Comparison of ENCODE assay signal across 8 cellular contexts in the genomic region with DNA sequence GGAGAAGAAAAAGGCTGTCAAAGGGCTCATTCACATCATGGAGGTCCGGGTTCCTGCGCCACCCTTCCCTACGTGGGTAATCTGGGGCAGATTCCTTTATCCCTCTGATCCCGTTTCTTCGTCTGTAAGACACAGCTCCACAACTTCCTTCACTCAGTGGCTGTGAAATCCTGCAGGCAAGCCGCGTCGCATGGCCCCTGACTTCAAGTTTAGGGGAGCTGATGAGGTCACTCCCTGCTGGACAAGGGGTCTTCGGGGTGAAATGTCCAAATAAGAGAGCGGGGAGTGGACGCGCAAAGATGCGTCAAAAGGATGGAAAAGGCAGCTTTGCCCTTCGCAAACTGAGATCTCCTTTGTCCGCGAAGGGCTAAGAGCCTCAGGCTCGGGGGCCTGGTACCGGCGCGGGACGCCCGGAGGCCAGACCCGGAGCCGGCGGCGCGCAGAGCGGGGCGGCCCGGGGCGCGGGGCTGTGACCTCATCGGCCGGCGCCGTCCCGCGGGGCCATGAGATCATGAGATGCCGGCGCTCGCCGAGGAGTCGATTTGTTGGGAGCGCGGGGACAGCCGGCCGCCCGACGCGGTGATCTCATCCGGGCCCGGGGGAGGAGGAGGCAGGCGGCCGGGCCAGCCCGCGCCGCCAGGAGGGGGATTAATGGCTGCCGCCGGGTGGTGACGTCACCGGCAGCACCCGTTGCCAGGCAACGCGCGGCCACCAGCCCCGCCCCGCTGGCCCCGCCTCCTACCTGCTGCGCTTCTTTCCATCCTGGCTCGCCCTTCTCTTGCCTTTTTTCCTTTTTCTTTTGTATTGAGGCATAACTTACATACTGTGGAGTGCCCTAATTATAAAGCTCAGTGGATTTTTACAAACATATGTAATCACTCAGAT.
DNase-seq lines count a peak whose midpoint lies in the region; ATAC-seq and TF ChIP-seq lines count a peak whose summit lies in the region.

No MANE protein-coding gene starts in this region.

- DNase-seq in CD4-positive, alpha-beta T cell, result peak; percentile 83 to 91 (median 86)
- DNase-seq in NCI-H82 (lab: John Stamatoyannopoulos, UW) (peak; percentile 95), lung microvascular endothelial cell (ENCODE audit: low read depth in 2 of 2) (peak; percentile 94 to 96)
- peak; percentile 91 for DNase-seq in activated CD8-positive, alpha-beta T cell treated with anti-CD3 and anti-CD28 coated beads, Interleukin-2, amount 10 ng/mL, durations not matched to agents 7 days and 5 days
- DNase-seq in stimulated activated CD4-positive, alpha-beta T cell treated with anti-CD3 and anti-CD28 coated beads, TNF-alpha, amount 100 ng/mL, for 4 hours (ENCODE audit: low read depth in 3 of 3), result peak; percentile 84 to 86 (median 86)

- intact Hi-C loops in CD4-positive, alpha-beta T cell (cut with DNase I, micrococcal nuclease), result loop anchor here (1.0 to 10.0 kb wide), 5 partner anchors 78 to 1196 kb away; partner anchors contain the start of genes FBXW8 (in 1 of the 2), RFC5 (in 1 of the 2), RNFT2 (in 1 of the 2) and SPRING1 (in 1 of the 2)

- H3K36me3 Mint-ChIP-seq in CD4-positive, alpha-beta T cell (ENCODE audit: low read depth), result peaks cover 8% of the 10 kb centered on the region
- no peaks in the 10 kb centered on the region for H3K36me3 Mint-ChIP-seq in activated CD8-positive, alpha-beta T cell treated with anti-CD3 and anti-CD28 coated beads, Interleukin-2, amount 10 ng/mL, durations not matched to agents 7 days and 5 days (ENCODE audit: low read depth)

- no peak for TF ChIP-seq CTCF in CD4-positive, alpha-beta T cell (IDR thresholded peaks at IDR 0.05)

- H3K9me3 ChIP-seq in CD4-positive, alpha-beta T cell (ENCODE audit: control insufficient read depth, low read length), result no peaks in the 10 kb centered on the region
- no peaks in the 10 kb centered on the region for H3K9me3 ChIP-seq in ectodermal cell (ENCODE audit: control insufficient read depth, low read length)

- peak overlapping the region; percentile 89 for H3K27ac Mint-ChIP-seq in CD4-positive, alpha-beta T cell
- peak overlapping the region; percentile 97 for H3K27ac Mint-ChIP-seq in activated CD8-positive, alpha-beta T cell treated with anti-CD3 and anti-CD28 coated beads, Interleukin-2, amount 10 ng/mL, durations not matched to agents 7 days and 5 days

- CTCF ChIA-PET in CD4-positive, alpha-beta T cell (lab: Charles Lee), result no interaction called here
- CTCF ChIA-PET in activated CD8-positive, alpha-beta T cell treated with anti-CD3 and anti-CD28 coated beads, Interleukin-2, amount 10 ng/mL, durations not matched to agents 7 days and 5 days (lab: Charles Lee), result no interaction called here

- no peaks in the 10 kb centered on the region for H3K36me3 ChIP-seq in ectodermal cell (ENCODE audit: control insufficient read depth, insufficient read depth, low read length)

- H3K4me1 Mint-ChIP-seq in CD4-positive, alpha-beta T cell (ENCODE audit: low read depth), result peaks cover 21% of the 10 kb centered on the region
- peaks cover 23% of the 10 kb centered on the region for H3K4me1 Mint-ChIP-seq in activated CD8-positive, alpha-beta T cell treated with anti-CD3 and anti-CD28 coated beads, Interleukin-2, amount 10 ng/mL, durations not matched to agents 7 days and 5 days (ENCODE audit: low read depth)

- H3K27ac ChIP-seq in CD4-positive, alpha-beta T cell (ENCODE audit: low read depth, low read length), result peak overlapping the region; percentile 80
- H3K27ac ChIP-seq in ectodermal cell (ENCODE audit: insufficient read depth, low read depth, low read length, poor library complexity, severe bottlenecking), result peak overlapping the region; percentile 97

- H3K4me3 ChIP-seq in ectodermal cell (ENCODE audit: insufficient read depth, low read depth, low read length), result peak overlapping the region; percentile 61

- WGBS in ectodermal cell, 2 experiments, result 1 to 2% methylated on average over 70 of the region's 70 CpGs

- H3K27me3 ChIP-seq in CD4-positive, alpha-beta T cell (ENCODE audit: control insufficient read depth, insufficient read depth, low read length), result no peaks in the 10 kb centered on the region
- H3K27me3 ChIP-seq in ectodermal cell (ENCODE audit: control insufficient read depth, insufficient read depth, low read length, poor library complexity, severe bottlenecking), result no peaks in the 10 kb centered on the region

- peaks cover 25% of the 10 kb centered on the region for H3K4me1 ChIP-seq in ectodermal cell (ENCODE audit: control insufficient read depth, insufficient read depth, low read length)

- H3K9me3 Mint-ChIP-seq in CD4-positive, alpha-beta T cell, result no peaks in the 10 kb centered on the region
- H3K9me3 Mint-ChIP-seq in activated CD8-positive, alpha-beta T cell treated with anti-CD3 and anti-CD28 coated beads, Interleukin-2, amount 10 ng/mL, durations not matched to agents 7 days and 5 days (ENCODE audit: insufficient read depth), result no peaks in the 10 kb centered on the region

- POLR2A ChIA-PET in CD4-positive, alpha-beta T cell (lab: Charles Lee), result no interaction called here
- POLR2A ChIA-PET in activated CD8-positive, alpha-beta T cell treated with anti-CD3 and anti-CD28 coated beads, Interleukin-2, amount 10 ng/mL, durations not matched to agents 7 days and 5 days (lab: Charles Lee), result interaction anchor here (0.5 to 1.4 kb wide), 5 partner anchors 9 to 111 kb away, joined by 3 to 5 read pairs (median 3); no protein-coding TSS in a partner anchor

- H3K27me3 Mint-ChIP-seq in CD4-positive, alpha-beta T cell, result no peaks in the 10 kb centered on the region
- peaks cover 5% of the 10 kb centered on the region for H3K27me3 Mint-ChIP-seq in activated CD8-positive, alpha-beta T cell treated with anti-CD3 and anti-CD28 coated beads, Interleukin-2, amount 10 ng/mL, durations not matched to agents 7 days and 5 days (ENCODE audit: low read depth)

- ATAC-seq in CD4-positive, alpha-beta T cell (ENCODE audit: poor library complexity), result peak; percentile 86
- ATAC-seq in GM19438 (IDR thresholded peaks at IDR 0.05; ENCODE audit: low read depth, unreplicated experiment), result peak; percentile 89
- ATAC-seq in HG03571 (IDR thresholded peaks at IDR 0.05; ENCODE audit: unreplicated experiment), result peak; percentile 77
- peak; percentile 95 for ATAC-seq in activated CD8-positive, alpha-beta T cell treated with anti-CD3 and anti-CD28 coated beads, Interleukin-2, amount 10 ng/mL, durations not matched to agents 7 days and 5 days

- H3K4me3 Mint-ChIP-seq in CD4-positive, alpha-beta T cell, result peak overlapping the region; percentile 98
- H3K4me3 Mint-ChIP-seq in activated CD8-positive, alpha-beta T cell treated with anti-CD3 and anti-CD28 coated beads, Interleukin-2, amount 10 ng/mL, durations not matched to agents 7 days and 5 days, result peak overlapping the region; percentile 93

Comparison
In these comparisons a context has a peak if more than half of its experiments do, and no peak if none do; other contexts are left out.
1. Peak in every context shown above with its lines: DNase-seq, ATAC-seq, H3K4me3 ChIP-seq and H3K27ac ChIP-seq.